18 cellular contexts compared by ENCODE assay signal in the genomic region with DNA sequence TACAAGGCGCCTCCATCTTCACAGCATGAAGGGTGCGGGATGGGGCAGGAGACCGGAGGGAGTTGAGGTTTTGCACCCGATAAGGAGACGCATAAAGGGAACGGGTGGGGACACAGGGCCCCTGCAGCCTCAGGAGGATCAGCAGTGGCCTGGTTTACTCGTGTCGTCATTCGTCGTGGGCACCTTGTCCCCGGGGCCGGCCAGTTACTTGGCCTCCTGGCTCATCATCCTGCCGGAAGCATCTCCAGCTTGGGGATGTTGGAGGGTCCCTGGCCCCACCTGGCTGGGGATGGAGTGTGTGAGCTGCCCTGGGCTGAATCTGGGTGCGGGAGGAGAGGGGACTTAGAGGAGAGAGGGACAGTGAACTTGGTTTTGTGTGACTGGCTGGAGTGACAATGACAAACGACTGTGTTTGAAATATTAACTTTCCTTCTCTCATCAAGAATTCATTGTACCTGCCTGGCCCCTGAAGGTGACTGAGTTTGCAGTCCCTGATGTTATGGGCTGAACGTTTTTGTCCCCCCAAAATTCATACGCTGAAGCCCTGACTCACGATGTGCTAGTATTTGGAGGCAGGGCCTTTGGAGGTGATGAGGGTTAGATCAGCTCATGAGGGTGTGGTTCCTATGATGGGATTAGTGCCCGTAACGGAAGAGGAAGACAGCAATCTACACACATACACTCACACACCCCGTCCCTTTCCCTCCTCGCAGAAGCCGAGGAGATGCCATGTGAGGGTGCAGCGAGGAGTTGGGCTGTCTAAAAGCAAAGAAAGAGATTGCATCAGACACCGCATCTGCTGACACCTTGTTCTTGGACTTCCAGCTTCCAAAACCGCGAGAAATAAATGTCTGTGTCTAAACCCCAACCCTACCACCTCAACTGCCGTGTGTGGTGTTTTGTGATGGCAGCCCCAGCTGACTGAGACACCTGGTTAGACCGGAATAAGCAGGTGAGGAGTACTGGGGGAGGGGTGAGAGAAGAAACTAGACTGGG.
"Had no signal": no experiment of that assay in that cellular context is flagged by ENCODE, and none has a peak within 500 bp of the region (broad histone marks: within the 10 kb centered on the region; RNA-seq: fewer than 3 reads in every experiment).

No MANE protein-coding gene starts in this region.

- H3K36me3 ChIP-seq: neutrophil, pancreas, uterus had no signal

- H3K79me2 ChIP-seq: hepatocyte had no signal

- FAIRE-seq: pancreas had no signal

- H3K27ac ChIP-seq: hepatocyte, neutrophil, pancreas, uterus had no signal

- ATAC-seq: left cardiac atrium; natural killer cell; pancreas; sciatic nerve; stimulated activated memory B cell treated with anti-CD40 and anti-IgM and Interleukin-4, amounts not matched to agents 10 μg/mL and 1 μg/mL and 100 μg/mL, for 72 hours had no signal

- H3K9me3 ChIP-seq: neutrophil, pancreas, uterus had no signal

- DNase-seq: activated CD4-positive, alpha-beta T cell treated with anti-CD3 and anti-CD28 coated beads, Interleukin-2, amount 50 U/mL, for 1 hour; activated CD4-positive, CD25-positive, alpha-beta regulatory T cell treated with anti-CD3 and anti-CD28 coated beads, Interleukin-2, amount 50 U/mL, for 72 hours; activated naive CD4-positive, alpha-beta T cell; activated naive CD8-positive, alpha-beta T cell treated with anti-CD3 and anti-CD28 coated beads for 36 hours; amniotic stem cell; effector CD8-positive, alpha-beta T cell; foreskin fibroblast; left cardiac atrium; natural killer cell; stimulated activated CD4-positive, alpha-beta T cell treated with anti-CD3 and anti-CD28 coated beads, Interleukin-4, amount 100 ng/mL, for 4 hours; T-helper 1 cell; T1000; uterus had no signal

- H3K4me1 ChIP-seq: uterus had no signal

- H3K27me3 ChIP-seq: pancreas, uterus had no signal

- H3K4me2 ChIP-seq: hepatocyte had no signal

- H3K4me3 ChIP-seq: hepatocyte, pancreas, uterus had no signal

- H2AFZ ChIP-seq: hepatocyte had no signal
